Comparison of ENCODE assay signal across 8 cellular contexts in the genomic region with DNA sequence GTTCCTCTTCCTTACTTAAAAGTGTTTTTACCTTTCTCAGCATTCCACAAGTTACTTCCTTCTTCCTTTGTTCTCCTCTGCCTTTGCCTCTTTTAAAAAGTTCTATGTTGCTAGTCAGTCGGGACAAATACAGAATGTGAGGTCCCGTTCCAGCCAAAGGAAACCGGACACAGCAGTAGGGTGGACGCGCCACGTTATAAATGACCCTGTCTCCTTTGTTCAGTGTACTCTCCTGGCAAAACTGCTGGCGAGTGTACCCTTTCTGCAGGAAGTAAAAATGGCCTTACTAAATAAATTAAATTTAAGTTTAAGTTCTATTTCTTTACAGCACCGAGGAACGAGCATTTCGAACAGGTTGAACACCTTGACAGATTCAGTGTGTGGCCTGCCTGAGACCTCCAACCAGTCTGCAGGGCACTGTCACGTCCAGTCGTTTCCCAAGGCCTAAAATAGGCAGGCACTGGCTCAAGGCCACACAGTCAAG. TPM values are rescaled to one million over a fixed set of nuclear protein-coding genes. Genes with fewer than 3 reads are reported as not detected.
DNase-seq lines count a peak whose midpoint lies in the region; ATAC-seq and TF ChIP-seq lines count a peak whose summit lies in the region.
"Not testable (repeated sequence)": the region's sequence is repeated elsewhere in the genome, so short reads cannot be mapped to it uniquely, and the experiment has no call there.

No MANE protein-coding gene starts in this region.

- H2AFZ ChIP-seq in PC-9 = peak overlapping the region; percentile 97

- H3K9me2 ChIP-seq in PC-9 (ENCODE audit: insufficient read depth) = not testable (repeated sequence)

- H3K9me3 ChIP-seq in CD4-positive, CD25-positive, alpha-beta regulatory T cell (ENCODE audit: control insufficient read depth in 2 of 2, low read length in 2 of 2); PC-9 (ENCODE audit: insufficient read depth, low read depth): not testable (repeated sequence)

- TF ChIP-seq CTCF in PC-9 (conservative IDR thresholded peaks at IDR 0.05); natural killer cell (IDR thresholded peaks at IDR 0.05): not testable (repeated sequence)

- intact Hi-C loops in PC-9 (cut with micrococcal nuclease; ENCODE audit: unreplicated experiment) = loop anchor here (1.0 to 2.0 kb wide), 4 partner anchors 64 to 495 kb away; a partner anchor contains a TSS
- intact Hi-C loops in natural killer cell (cut with micrococcal nuclease) = loop anchor here (1.0 kb wide), 1 partner anchor 64 kb away; a partner anchor contains a TSS

- not testable (repeated sequence) for H4K20me1 ChIP-seq in PC-9 (ENCODE audit: insufficient read depth)

- not testable (repeated sequence) for H3K36me3 Mint-ChIP-seq in CD4-positive, CD25-positive, alpha-beta regulatory T cell; activated T-cell treated with anti-CD3 and anti-CD28 coated beads, Interleukin-2, amount 50 U/mL, for 72 hours (ENCODE audit: insufficient read depth in 2 of 2); natural killer cell

- peak overlapping the region; percentile 95 to 99 (median 99) for H3K4me3 Mint-ChIP-seq in CD4-positive, CD25-positive, alpha-beta regulatory T cell
- peak overlapping the region; percentile 98 to 99 for H3K4me3 Mint-ChIP-seq in activated T-cell treated with anti-CD3 and anti-CD28 coated beads, Interleukin-2, amount 50 U/mL, for 72 hours
- peak overlapping the region; percentile 99 for H3K4me3 Mint-ChIP-seq in natural killer cell
- peak overlapping the region; percentile 95 to 97 for H3K4me3 Mint-ChIP-seq in stimulated activated naive CD8-positive, alpha-beta T cell treated with anti-CD3 and anti-CD28 coated beads, Interleukin-15, amount 100 ng/mL, for 72 hours

- peak overlapping the region; percentile 83 for H3K27ac ChIP-seq in CD4-positive, CD25-positive, alpha-beta regulatory T cell (ENCODE audit: insufficient read depth, low read length, poor library complexity, severe bottlenecking)
- peak overlapping the region; percentile 47; the same call in 1 of the 2 replicates for H3K27ac ChIP-seq in PC-9

- POLR2A ChIA-PET in PC-9 (lab: Charles Lee; ENCODE audit: unreplicated experiment) = interaction anchor here (0.6 kb wide), 1 partner anchor 9 kb away, joined by 3 read pairs; no protein-coding TSS in a partner anchor

- H3K9me3 Mint-ChIP-seq in CD4-positive, CD25-positive, alpha-beta regulatory T cell; activated T-cell treated with anti-CD3 and anti-CD28 coated beads, Interleukin-2, amount 50 U/mL, for 72 hours; natural killer cell; stimulated activated naive CD8-positive, alpha-beta T cell treated with anti-CD3 and anti-CD28 coated beads, Interleukin-15, amount 100 ng/mL, for 72 hours: not testable (repeated sequence)

- not testable (repeated sequence) for H3K36me3 ChIP-seq in CD4-positive, CD25-positive, alpha-beta regulatory T cell (ENCODE audit: control insufficient read depth, insufficient read depth, low read length); PC-9 (ENCODE audit: low read depth)

- CTCF ChIA-PET in PC-9 (lab: Charles Lee) = interaction anchor here (0.6 to 0.7 kb wide), 2 partner anchors 355 to 1285 kb away, joined by 3 to 4 read pairs; no protein-coding TSS in a partner anchor

- BruUV-seq in PC-9 (replicated peaks; lab: Mats Ljungman, UMichigan) = TSS peak; percentile 83

- H3K27me3 Mint-ChIP-seq in CD4-positive, CD25-positive, alpha-beta regulatory T cell; activated T-cell treated with anti-CD3 and anti-CD28 coated beads, Interleukin-2, amount 50 U/mL, for 72 hours (ENCODE audit: low read depth); natural killer cell (ENCODE audit: low read depth in 2 of 2); stimulated activated naive CD8-positive, alpha-beta T cell treated with anti-CD3 and anti-CD28 coated beads, Interleukin-15, amount 100 ng/mL, for 72 hours: not testable (repeated sequence)

- peaks cover 14% of the 10 kb centered on the region for H3K79me2 ChIP-seq in PC-9 (ENCODE audit: low read depth)

- H3K4me3 ChIP-seq in CD4-positive, CD25-positive, alpha-beta regulatory T cell (ENCODE audit: low read depth, low read length) = peak overlapping the region; percentile 81
- H3K4me3 ChIP-seq in PC-9 (peak overlapping the region; percentile 77), iPS-11a (ENCODE audit: low read depth, low read length) (peak overlapping the region; percentile 82)

- not testable (repeated sequence) for H3K27me3 ChIP-seq in CD4-positive, CD25-positive, alpha-beta regulatory T cell (ENCODE audit: control insufficient read depth, insufficient read depth, low read length); PC-9 (ENCODE audit: insufficient read depth, low read depth)

- peak overlapping the region; percentile 93 to 97 (median 95) for H3K27ac Mint-ChIP-seq in CD4-positive, CD25-positive, alpha-beta regulatory T cell
- peak overlapping the region; percentile 63 for H3K27ac Mint-ChIP-seq in activated T-cell treated with anti-CD3 and anti-CD28 coated beads, Interleukin-2, amount 50 U/mL, for 72 hours
- peak overlapping the region; percentile 94 to 97 for H3K27ac Mint-ChIP-seq in natural killer cell
- H3K27ac Mint-ChIP-seq in stimulated activated naive CD8-positive, alpha-beta T cell treated with anti-CD3 and anti-CD28 coated beads, Interleukin-15, amount 100 ng/mL, for 72 hours = peak overlapping the region; percentile 98 to 99

- peaks cover 17% of the 10 kb centered on the region for H3K4me1 ChIP-seq in CD4-positive, CD25-positive, alpha-beta regulatory T cell (ENCODE audit: control insufficient read depth, insufficient read depth, low read length, poor library complexity, severe bottlenecking)
- H3K4me1 ChIP-seq in PC-9 (replicated peaks; ENCODE audit: insufficient read depth) = peaks cover 10% of the 10 kb centered on the region; the same call in 1 of the 2 replicates

- ATAC-seq in CD4-positive, CD25-positive, alpha-beta regulatory T cell (ENCODE audit: low read depth in 2 of 2); activated T-cell treated with anti-CD3 and anti-CD28 coated beads, Interleukin-2, amount 50 U/mL, for 72 hours (replicated peaks in 1 of 2); natural killer cell: not testable (repeated sequence)
- peak; percentile 17 for ATAC-seq in HG03064 (IDR thresholded peaks at IDR 0.05; ENCODE audit: low read depth, unreplicated experiment)
- ATAC-seq in stimulated activated naive CD8-positive, alpha-beta T cell treated with anti-CD3 and anti-CD28 coated beads, Interleukin-15, amount 100 ng/mL, for 72 hours = peak; percentile 56

- H3K4me1 Mint-ChIP-seq in CD4-positive, CD25-positive, alpha-beta regulatory T cell = peaks cover 6 to 27% (median 18%) of the 10 kb centered on the region in 4 donors
- peaks cover 21% of the 10 kb centered on the region for H3K4me1 Mint-ChIP-seq in activated T-cell treated with anti-CD3 and anti-CD28 coated beads, Interleukin-2, amount 50 U/mL, for 72 hours (ENCODE audit: low read depth)
- peaks cover 20% of the 10 kb centered on the region in 2 donors for H3K4me1 Mint-ChIP-seq in natural killer cell
- peaks cover 29% of the 10 kb centered on the region for H3K4me1 Mint-ChIP-seq in stimulated activated naive CD8-positive, alpha-beta T cell treated with anti-CD3 and anti-CD28 coated beads, Interleukin-15, amount 100 ng/mL, for 72 hours

- H3K4me2 ChIP-seq in PC-9 = peak overlapping the region; percentile 91

- peaks cover 21% of the 10 kb centered on the region for H3F3A ChIP-seq in PC-9 (ENCODE audit: insufficient read depth, low read depth)

- DNase-seq in CD4-positive, CD25-positive, alpha-beta regulatory T cell; activated T-cell treated with anti-CD3 and anti-CD28 coated beads, Interleukin-2, amount 50 U/mL, for 72 hours; natural killer cell; stimulated activated naive CD8-positive, alpha-beta T cell treated with anti-CD3 and anti-CD28 coated beads, Interleukin-15, amount 100 ng/mL, for 72 hours: not testable (repeated sequence)
- DNase-seq in PC-9 = peak in 1 of 2 experiments; percentile 37
- DNase-seq in dermis microvascular lymphatic vessel endothelial cell (ENCODE audit: low read depth in 2 of 2) = peak; percentile 30 to 36

RNA-seq across cellular contexts. Expression of a gene that starts 0.5 kb away (rescaled TPM):
- total RNA-seq in CD4-positive, CD25-positive, alpha-beta regulatory T cell = 2.0 TPM
- 1 to 10 TPM; 2.8 to 4.9 (median 3.6) TPM for polyA plus RNA-seq in CD4-positive, CD25-positive, alpha-beta regulatory T cell
- total RNA-seq in PC-9 (2021) (25.6 and 29.5 TPM in 2 replicates), dermis microvascular lymphatic vessel endothelial cell (7.8 and 9.2 TPM in 2 replicates), natural killer cell (1 to 10 TPM; 2.4 to 3.5 (median 2.8) TPM)
- 10 to 100 TPM; 20.8 to 24.7 TPM for total RNA-seq in activated T-cell treated with anti-CD3 and anti-CD28 coated beads, Interleukin-2, amount 50 U/mL, for 72 hours

RNA-seq across cellular contexts. Expression of a gene that starts 0.6 kb away (rescaled TPM):
- total RNA-seq in CD4-positive, CD25-positive, alpha-beta regulatory T cell = 1.7 TPM
- polyA plus RNA-seq in CD4-positive, CD25-positive, alpha-beta regulatory T cell = 1 to 10 TPM in 3 of 4 donors, under 1 TPM in 1; 0.34 to 1.5 (median 1.2) TPM
- total RNA-seq in PC-9 (2021) = 9.5 and 13.2 TPM in 2 replicates
- 10 to 100 TPM; 16.5 to 23.8 TPM for total RNA-seq in activated T-cell treated with anti-CD3 and anti-CD28 coated beads, Interleukin-2, amount 50 U/mL, for 72 hours
- 2.7 and 2.9 TPM in 2 replicates for total RNA-seq in dermis microvascular lymphatic vessel endothelial cell
- 1 to 10 TPM; 1.5 to 6.0 (median 1.7) TPM for total RNA-seq in natural killer cell

RNA-seq across cellular contexts. Expression of a gene that starts 41.9 kb away (rescaled TPM):
- total RNA-seq in CD4-positive, CD25-positive, alpha-beta regulatory T cell = 0.91 TPM
- polyA plus RNA-seq in CD4-positive, CD25-positive, alpha-beta regulatory T cell = 1 to 10 TPM; 1.7 to 7.2 (median 3.7) TPM
- total RNA-seq in PC-9 (2021) = 1.1 and 2.4 TPM in 2 replicates
- total RNA-seq in activated T-cell treated with anti-CD3 and anti-CD28 coated beads, Interleukin-2, amount 50 U/mL, for 72 hours = 10 to 100 TPM; 23.7 to 26.7 TPM
- total RNA-seq in dermis microvascular lymphatic vessel endothelial cell = 0.13 TPM in 2 replicates
- 1 to 10 TPM; 3.7 to 4.4 (median 4.4) TPM for total RNA-seq in natural killer cell
